Comparison of ENCODE assay signal across 5 cellular contexts in the genomic region with DNA sequence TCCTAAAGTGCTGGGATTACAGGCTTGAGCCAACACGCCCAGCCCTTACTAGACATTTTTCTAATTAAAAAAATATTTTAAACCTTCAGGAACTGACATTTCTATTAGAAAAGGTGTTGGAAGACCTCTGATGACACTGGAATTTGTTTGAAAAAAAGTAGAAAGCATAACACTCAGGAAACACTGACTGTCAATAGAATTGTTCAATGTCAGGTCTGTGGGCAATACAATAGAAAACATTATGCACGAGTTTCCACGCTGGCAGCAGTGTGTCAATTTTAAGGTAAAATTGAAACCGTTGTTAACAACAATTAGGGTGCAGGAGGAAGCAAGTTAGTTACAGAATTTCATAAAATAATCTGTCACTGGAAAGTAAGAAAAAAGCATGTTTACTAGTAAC.
"Had no signal": no experiment of that assay in that cellular context is flagged by ENCODE, and none has a peak within 500 bp of the region (broad histone marks: within the 10 kb centered on the region; RNA-seq: fewer than 3 reads in every experiment).

No MANE protein-coding gene starts in this region.

- DNase-seq: IMR-90, KBM-7, KG1 had no signal

- ATAC-seq: HepG2, K562 had no signal
